12 cellular contexts compared by ENCODE assay signal in genomic region chr20:34023937-34024732, GRCh38. TPM values are rescaled to one million over a fixed set of nuclear protein-coding genes. Genes with fewer than 3 reads are reported as not detected.
DNase-seq lines count a peak whose midpoint lies in the region; ATAC-seq and TF ChIP-seq lines count a peak whose summit lies in the region.
"Had no signal": no experiment of that assay in that cellular context is flagged by ENCODE, and none has a peak within 500 bp of the region (broad histone marks: within the 10 kb centered on the region; RNA-seq: fewer than 3 reads in every experiment).

No MANE protein-coding gene starts in this region.

- H3K4me3 Mint-ChIP-seq in CD4-positive, alpha-beta memory T cell: no peak overlapping the region
- H3K4me3 Mint-ChIP-seq in central memory CD8-positive, alpha-beta T cell: no peak overlapping the region
- no peak overlapping the region for H3K4me3 Mint-ChIP-seq in progenitor cell of endocrine pancreas (ENCODE audit: low read depth)

- intact Hi-C loops in CD4-positive, alpha-beta memory T cell (cut with micrococcal nuclease): no loop called here

- ATAC-seq in central memory CD8-positive, alpha-beta T cell (replicated peaks; ENCODE audit: extremely low read depth, poor library complexity, severe bottlenecking): no peak
- ATAC-seq in GM18873 (IDR thresholded peaks at IDR 0.05; ENCODE audit: low FRiP score, unreplicated experiment) (no peak), gastroesophageal sphincter (no peak), GM21717 (IDR thresholded peaks at IDR 0.05; ENCODE audit: unreplicated experiment) (no peak)
- ATAC-seq: PC-3 had no signal

- CTCF ChIA-PET in CD4-positive, alpha-beta memory T cell (lab: Charles Lee; ENCODE audit: partially characterized antibody): interaction anchor here (1.2 to 3.8 kb wide), 4 partner anchors 11 to 232 kb away, joined by 3 to 16 read pairs (median 3); no protein-coding TSS in a partner anchor

- peaks cover 0 to 5% of the 10 kb centered on the region in 2 donors for H3K36me3 Mint-ChIP-seq in CD4-positive, alpha-beta memory T cell
- peaks cover 7% of the 10 kb centered on the region for H3K36me3 Mint-ChIP-seq in central memory CD8-positive, alpha-beta T cell (ENCODE audit: insufficient read depth)
- peaks cover 5% of the 10 kb centered on the region for H3K36me3 Mint-ChIP-seq in progenitor cell of endocrine pancreas (ENCODE audit: insufficient read depth)

- H3K27me3 ChIP-seq in CD4-positive, alpha-beta memory T cell (ENCODE audit: insufficient read depth, low read length): no peaks in the 10 kb centered on the region
- H3K27me3 ChIP-seq in KMS-11 (ENCODE audit: insufficient read depth, low read depth) (no peaks in the 10 kb centered on the region), gastroesophageal sphincter (no peaks in the 10 kb centered on the region)

- DNase-seq in CD4-positive, alpha-beta memory T cell: no peak
- DNase-seq in central memory CD8-positive, alpha-beta T cell (ENCODE audit: low spot score in 2 of 2): no peak
- DNase-seq in progenitor cell of endocrine pancreas (ENCODE audit: low spot score, unreplicated experiment): no peak
- DNase-seq: activated CD4-positive, CD25-positive, alpha-beta regulatory T cell; NCI-H1048; NCI-H345; PC-3 had no signal

- H3K4me2 ChIP-seq in KMS-11: peak overlapping the region; percentile 26

- no peak for TF ChIP-seq EP300 in gastroesophageal sphincter (IDR thresholded peaks at IDR 0.05)

- H3K4me3 ChIP-seq in CD4-positive, alpha-beta memory T cell (ENCODE audit: low read length in 2 of 2): no peak overlapping the region
- no peak overlapping the region for H3K4me3 ChIP-seq in KMS-11 (IDR thresholded peaks at IDR 0.05; ENCODE audit: insufficient read depth, low read depth, low read length)
- no peak overlapping the region for H3K4me3 ChIP-seq in gastroesophageal sphincter
- H3K4me3 ChIP-seq: thoracic aorta had no signal

- peaks cover 41% of the 10 kb centered on the region for H4K20me1 ChIP-seq in KMS-11 (ENCODE audit: insufficient read depth)

- POLR2A ChIA-PET in CD4-positive, alpha-beta memory T cell (lab: Charles Lee; ENCODE audit: partially characterized antibody): no interaction called here

- H3K4me1 Mint-ChIP-seq in CD4-positive, alpha-beta memory T cell: peaks cover 57 to 91% (median 78%) of the 10 kb centered on the region in 4 donors
- peaks cover 87% of the 10 kb centered on the region for H3K4me1 Mint-ChIP-seq in central memory CD8-positive, alpha-beta T cell
- H3K4me1 Mint-ChIP-seq in progenitor cell of endocrine pancreas (ENCODE audit: low read depth): peaks cover 32% of the 10 kb centered on the region

- H3K79me2 ChIP-seq in KMS-11 (ENCODE audit: insufficient read depth, low read depth): peaks cover 94% of the 10 kb centered on the region

- H3K9me3 Mint-ChIP-seq in CD4-positive, alpha-beta memory T cell: no peaks in the 10 kb centered on the region
- H3K9me3 Mint-ChIP-seq in central memory CD8-positive, alpha-beta T cell: no peaks in the 10 kb centered on the region
- no peaks in the 10 kb centered on the region for H3K9me3 Mint-ChIP-seq in progenitor cell of endocrine pancreas (ENCODE audit: low read depth)

- H3K27ac ChIP-seq in CD4-positive, alpha-beta memory T cell (ENCODE audit: low read depth, low read length): no peak overlapping the region
- H3K27ac ChIP-seq in KMS-11 (peak overlapping the region; percentile 55), gastroesophageal sphincter (no peak overlapping the region)
- H3K27ac ChIP-seq: thoracic aorta had no signal

- TF ChIP-seq POLR2A in gastroesophageal sphincter (IDR thresholded peaks at IDR 0.05): no peak

- no peaks in the 10 kb centered on the region for H3K27me3 Mint-ChIP-seq in CD4-positive, alpha-beta memory T cell
- H3K27me3 Mint-ChIP-seq in central memory CD8-positive, alpha-beta T cell: no peaks in the 10 kb centered on the region
- no peaks in the 10 kb centered on the region for H3K27me3 Mint-ChIP-seq in progenitor cell of endocrine pancreas

- peaks cover 72% of the 10 kb centered on the region for H3K4me1 ChIP-seq in CD4-positive, alpha-beta memory T cell (ENCODE audit: insufficient read depth, low read length)
- H3K4me1 ChIP-seq in KMS-11 (ENCODE audit: low read depth, poor library complexity, severe bottlenecking): peaks cover 85% of the 10 kb centered on the region
- peaks cover 0 to 56% (median 26%) of the 10 kb centered on the region in 3 donors for H3K4me1 ChIP-seq in gastroesophageal sphincter

- H3K9ac ChIP-seq in KMS-11: peak overlapping the region; percentile 16; the same call in 1 of the 2 replicates

- H3K36me3 ChIP-seq in CD4-positive, alpha-beta memory T cell (ENCODE audit: insufficient read depth, low read length): no peaks in the 10 kb centered on the region
- H3K36me3 ChIP-seq in KMS-11 (ENCODE audit: insufficient read depth): no peaks in the 10 kb centered on the region
- no peaks in the 10 kb centered on the region for H3K36me3 ChIP-seq in gastroesophageal sphincter
- H3K36me3 ChIP-seq: thoracic aorta had no signal

- H2AFZ ChIP-seq in KMS-11 (ENCODE audit: low read depth): no peak overlapping the region

- WGBS in gastroesophageal sphincter (ENCODE audit: low coverage in 1 of 2), 2 donors: 49 to 67% methylated on average over 4 to 8 of the region's 8 CpGs

- peak overlapping the region; percentile 10 to 90 (median 57) for H3K27ac Mint-ChIP-seq in CD4-positive, alpha-beta memory T cell
- peak overlapping the region; percentile 11 for H3K27ac Mint-ChIP-seq in central memory CD8-positive, alpha-beta T cell (ENCODE audit: low read depth)
- H3K27ac Mint-ChIP-seq in progenitor cell of endocrine pancreas: peak overlapping the region; percentile 3

- H3K9me3 ChIP-seq in CD4-positive, alpha-beta memory T cell (ENCODE audit: control insufficient read depth in 1 of 2, low read length in 2 of 2): no peaks in the 10 kb centered on the region
- H3K9me3 ChIP-seq in gastroesophageal sphincter: no peaks in the 10 kb centered on the region
- H3K9me3 ChIP-seq: thoracic aorta had no signal

- TF ChIP-seq CTCF in KMS-11 (conservative IDR thresholded peaks at IDR 0.05; ENCODE audit: low read depth, low read length) (no peak), progenitor cell of endocrine pancreas (IDR thresholded peaks at IDR 0.05; ENCODE audit: unreplicated experiment) (no peak), gastroesophageal sphincter (IDR thresholded peaks at IDR 0.05) (no peak)

RNA-seq across cellular contexts. Expression of gene RALY, which starts 30.4 kb away (rescaled TPM):
- total RNA-seq in CD4-positive, alpha-beta memory T cell: 100 to 1,000 TPM; 112 to 116 TPM
- 100 to 1,000 TPM; 191 to 218 TPM for polyA plus RNA-seq in CD4-positive, alpha-beta memory T cell
- total RNA-seq in progenitor cell of endocrine pancreas: 228 and 236 TPM in 2 replicates
- total RNA-seq in gastroesophageal sphincter: 100 to 1,000 TPM in 1 of 4 donors, 10 to 100 TPM in 3; 76.6 to 124 (median 98.8) TPM

Comparison
In these comparisons a context has a peak if more than half of its experiments do, and no peak if none do; other contexts are left out.
1. H3K27ac Mint-ChIP-seq: peak in every context shown above with its lines; median percentile 57 in CD4-positive, alpha-beta memory T cell; 11 in central memory CD8-positive, alpha-beta T cell; 3 in progenitor cell of endocrine pancreas.